ENCODE assay signal across 8 cellular contexts in the genomic region with DNA sequence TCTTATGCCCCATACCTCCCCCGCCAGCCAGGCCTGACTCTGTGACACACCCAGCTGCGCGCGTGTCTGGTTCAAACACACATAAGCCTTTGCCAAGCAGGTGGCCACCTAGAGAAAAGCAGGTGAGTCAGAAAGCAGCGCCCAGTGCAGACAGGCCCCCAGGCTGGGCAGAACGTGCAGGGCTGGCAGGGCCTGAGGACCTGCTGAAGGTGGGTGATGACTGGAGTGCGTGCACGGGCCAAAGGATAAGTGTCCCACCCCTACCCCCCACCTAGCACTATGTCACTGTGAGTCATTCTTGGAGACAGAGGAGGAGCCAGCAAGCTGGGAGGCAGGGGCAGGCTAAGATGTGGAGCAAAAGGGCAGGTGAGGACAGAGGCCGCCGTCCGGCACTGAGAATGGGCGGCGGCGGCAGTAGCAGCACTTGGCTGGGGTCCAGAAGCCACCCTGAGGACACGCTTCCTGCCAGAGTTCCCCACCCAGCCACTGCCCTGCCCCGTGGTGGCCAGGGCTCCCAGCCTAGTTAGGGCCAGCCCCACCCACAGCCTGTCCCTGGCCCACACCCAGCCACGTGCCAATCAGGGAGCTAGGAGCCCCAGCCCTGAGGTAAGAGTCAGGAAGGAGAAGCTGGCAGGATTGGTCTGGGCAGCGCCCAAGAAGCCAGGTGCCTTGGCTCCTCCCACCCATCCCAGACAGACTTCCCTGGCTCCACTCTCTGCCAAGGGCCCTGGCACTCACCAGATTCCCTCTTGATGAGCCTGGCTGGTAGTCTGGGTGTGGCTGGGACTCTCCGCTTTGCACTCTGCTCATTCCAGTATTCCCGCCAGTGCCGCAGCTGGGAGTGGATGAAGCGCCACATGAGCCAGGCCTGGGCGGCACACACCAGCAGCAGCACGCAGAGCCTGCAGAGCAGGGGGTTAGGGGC.
DNase-seq lines count a peak whose midpoint lies in the region; ATAC-seq and TF ChIP-seq lines count a peak whose summit lies in the region.

No MANE protein-coding gene starts in this region.

- TF ChIP-seq CTCF in gastroesophageal sphincter (IDR thresholded peaks at IDR 0.05) (no peak), retinal pigment epithelial cell (conservative IDR thresholded peaks at IDR 0.05; ENCODE audit: low read depth, low read length) (no peak)
- TF ChIP-seq CTCF in activated CD8-positive, alpha-beta T cell treated with anti-CD3 and anti-CD28 coated beads for 36 hours (IDR thresholded peaks at IDR 0.05), result no peak

- CTCF ChIA-PET in activated CD8-positive, alpha-beta T cell treated with anti-CD3 and anti-CD28 coated beads for 36 hours (lab: Charles Lee), result no interaction called here

- no peak overlapping the region for H3K9ac ChIP-seq in HUES48 (ENCODE audit: low read depth, low read length)

- ATAC-seq in gastroesophageal sphincter, result peak; percentile 82
- no peak for ATAC-seq in activated CD8-positive, alpha-beta T cell treated with anti-CD3 and anti-CD28 coated beads for 36 hours
- ATAC-seq in GM21423 (IDR thresholded peaks at IDR 0.05; ENCODE audit: unreplicated experiment), result no peak

- intact Hi-C loops in activated CD8-positive, alpha-beta T cell treated with anti-CD3 and anti-CD28 coated beads for 36 hours (cut with micrococcal nuclease), result no loop called here

- POLR2A ChIA-PET in activated CD8-positive, alpha-beta T cell treated with anti-CD3 and anti-CD28 coated beads for 36 hours (lab: Charles Lee), result no interaction called here

- H3K4me3 Mint-ChIP-seq in activated CD8-positive, alpha-beta T cell treated with anti-CD3 and anti-CD28 coated beads for 36 hours, result no peak overlapping the region

- H3K36me3 Mint-ChIP-seq in activated CD8-positive, alpha-beta T cell treated with anti-CD3 and anti-CD28 coated beads for 36 hours (ENCODE audit: low read depth), result no peaks in the 10 kb centered on the region

- H3K4me1 Mint-ChIP-seq in activated CD8-positive, alpha-beta T cell treated with anti-CD3 and anti-CD28 coated beads for 36 hours (ENCODE audit: low read depth), result no peaks in the 10 kb centered on the region

- 23% methylated on average over 7 of the region's 24 CpGs; no CpG with 5 or more reads in 1 of the 2 donors for WGBS in gastroesophageal sphincter (ENCODE audit: low coverage in 1 of 2), 2 donors

- H3K9me3 Mint-ChIP-seq in activated CD8-positive, alpha-beta T cell treated with anti-CD3 and anti-CD28 coated beads for 36 hours, result no peaks in the 10 kb centered on the region

- H3K9me3 ChIP-seq in HUES48 (ENCODE audit: control insufficient read depth, insufficient read depth, low read length) (no peaks in the 10 kb centered on the region), SJCRH30 (replicated peaks) (no peaks in the 10 kb centered on the region), gastroesophageal sphincter (no peaks in the 10 kb centered on the region)

- H3K27ac ChIP-seq in HUES48 (ENCODE audit: low read depth, low read length) (peak overlapping the region; percentile 0), SJCRH30 (peak overlapping the region; percentile 25), gastroesophageal sphincter (peak overlapping the region; percentile 15 to 74 (median 74))

- DNase-seq in 8988T (peak; percentile 71), SJCRH30 (peak; percentile 48 to 51), retinal pigment epithelial cell (ENCODE audit: low read depth) (peak; percentile 72)
- DNase-seq in activated CD8-positive, alpha-beta T cell treated with anti-CD3 and anti-CD28 coated beads for 36 hours, result no peak
- DNase-seq in stimulated activated CD4-positive, alpha-beta T cell treated with anti-CD3 and anti-CD28 coated beads, Interleukin-1b, Interleukin-23, amount 100 ng/mL, for 48 hours, result no peak

- H3K4me1 ChIP-seq in HUES48 (ENCODE audit: control insufficient read depth, insufficient read depth, low read length) (0 out of 2 replicates have a peak, but pooled peaks cover 6% of the 10 kb centered on the region), SJCRH30 (peaks cover 18% of the 10 kb centered on the region; the same call in 1 of the 2 replicates), gastroesophageal sphincter (peaks cover 0 to 59% (median 19%) of the 10 kb centered on the region in 3 donors)

- H3K27me3 Mint-ChIP-seq in activated CD8-positive, alpha-beta T cell treated with anti-CD3 and anti-CD28 coated beads for 36 hours, result no peaks in the 10 kb centered on the region

- peaks cover 48% of the 10 kb centered on the region for H3K36me3 ChIP-seq in HUES48 (ENCODE audit: control insufficient read depth, insufficient read depth, low read length)
- H3K36me3 ChIP-seq in SJCRH30, result peaks cover 30% of the 10 kb centered on the region
- peaks cover 0 to 63% of the 10 kb centered on the region in 2 donors for H3K36me3 ChIP-seq in gastroesophageal sphincter

- no peak overlapping the region for H3K27ac Mint-ChIP-seq in activated CD8-positive, alpha-beta T cell treated with anti-CD3 and anti-CD28 coated beads for 36 hours

- H3K27me3 ChIP-seq in HUES48 (ENCODE audit: control insufficient read depth, insufficient read depth, low read length), result no peaks in the 10 kb centered on the region
- no peaks in the 10 kb centered on the region for H3K27me3 ChIP-seq in SJCRH30
- no peaks in the 10 kb centered on the region for H3K27me3 ChIP-seq in gastroesophageal sphincter

- no peak for TF ChIP-seq EP300 in gastroesophageal sphincter (IDR thresholded peaks at IDR 0.05)

- TF ChIP-seq POLR2A in gastroesophageal sphincter (IDR thresholded peaks at IDR 0.05), result no peak

- no peak overlapping the region for H3K4me3 ChIP-seq in HUES48 (ENCODE audit: low read depth, low read length)
- H3K4me3 ChIP-seq in SJCRH30, result no peak overlapping the region
- H3K4me3 ChIP-seq in gastroesophageal sphincter, result no peak overlapping the region
- no peak overlapping the region for H3K4me3 ChIP-seq in retinal pigment epithelial cell (ENCODE audit: low read length)

Comparison
In these comparisons a context has a peak if more than half of its experiments do, and no peak if none do; other contexts are left out.
1. DNase-seq: peak in 8988T (single experiment), SJCRH30 (2 of 2) and retinal pigment epithelial cell (single experiment); none in activated CD8-positive, alpha-beta T cell treated with anti-CD3 and anti-CD28 coated beads for 36 hours (single experiment) and stimulated activated CD4-positive, alpha-beta T cell treated with anti-CD3 and anti-CD28 coated beads, Interleukin-1b, Interleukin-23, amount 100 ng/mL, for 48 hours (single experiment).
2. H3K27ac ChIP-seq: peak in every context shown above with its lines; median percentile 74 in gastroesophageal sphincter; 25 in SJCRH30; 0 in HUES48.